Comparison of ENCODE assay signal across 9 cellular contexts in the genomic region with DNA sequence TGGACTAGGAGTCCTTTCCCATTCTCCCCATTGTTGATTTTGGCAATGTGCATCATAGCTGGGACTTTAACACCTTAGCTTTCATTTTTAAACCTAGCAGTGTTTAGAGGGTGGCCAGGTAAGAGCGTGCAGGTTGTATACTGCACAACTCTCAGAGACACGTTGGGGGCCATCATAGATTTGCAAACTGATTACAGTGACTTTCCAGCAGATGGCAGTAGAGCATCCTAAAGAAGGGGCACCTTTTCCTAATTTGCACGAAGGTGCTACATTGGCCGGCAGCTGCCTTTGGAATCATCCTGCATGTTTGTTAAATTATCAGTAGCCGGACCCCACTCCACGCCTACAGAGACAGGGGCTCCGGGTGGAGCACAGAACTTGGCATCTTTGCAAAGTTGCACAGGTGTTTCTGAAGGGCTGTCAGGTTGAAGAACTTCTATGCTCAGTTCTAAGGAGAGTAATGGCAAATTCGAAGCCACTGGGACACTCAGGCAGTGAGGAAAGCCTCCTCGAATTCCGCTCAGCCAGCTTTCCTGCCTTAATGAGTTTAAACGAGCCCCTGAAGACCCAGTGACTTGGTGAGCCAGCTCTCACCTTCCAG. TPM values are rescaled to one million over a fixed set of nuclear protein-coding genes. Genes with fewer than 3 reads are reported as not detected.
DNase-seq lines count a peak whose midpoint lies in the region; ATAC-seq and TF ChIP-seq lines count a peak whose summit lies in the region.
"Had no signal": no experiment of that assay in that cellular context is flagged by ENCODE, and none has a peak within 500 bp of the region (broad histone marks: within the 10 kb centered on the region; RNA-seq: fewer than 3 reads in every experiment).

No MANE protein-coding gene starts in this region.

- H3K4me1 Mint-ChIP-seq in T-helper 17 cell, result peaks cover 2% of the 10 kb centered on the region
- peaks cover 5% of the 10 kb centered on the region for H3K4me1 Mint-ChIP-seq in neural crest cell

- ATAC-seq in T-helper 17 cell, result peak; percentile 63
- ATAC-seq in HG02759 (IDR thresholded peaks at IDR 0.05; ENCODE audit: unreplicated experiment), result no peak
- ATAC-seq in GM18858 (IDR thresholded peaks at IDR 0.05; ENCODE audit: unreplicated experiment), result no peak

- H3K27ac Mint-ChIP-seq in T-helper 17 cell, result peak overlapping the region; percentile 43
- no peak overlapping the region for H3K27ac Mint-ChIP-seq in neural crest cell (ENCODE audit: unreplicated experiment)
- H3K27ac Mint-ChIP-seq: dendritic cell treated with granulocyte-macrophage colony-stimulating factor and Interleukin-4, amounts not matched to agents 40 ng/mL and 50 ng/mL, for 4 days had no signal

- no peak overlapping the region for H3K4me3 Mint-ChIP-seq in T-helper 17 cell
- no peak overlapping the region for H3K4me3 Mint-ChIP-seq in neural crest cell
- H3K4me3 Mint-ChIP-seq: dendritic cell treated with granulocyte-macrophage colony-stimulating factor and Interleukin-4, amounts not matched to agents 40 ng/mL and 50 ng/mL, for 4 days had no signal

- DNase-seq in stimulated activated CD4-positive, alpha-beta T cell treated with anti-CD3 and anti-CD28 coated beads, Interleukin-2, amount 100 ng/mL, for 24 hours, result peak; percentile 7 to 29
- no peak for DNase-seq in stimulated activated CD4-positive, alpha-beta T cell treated with anti-CD3 and anti-CD28 coated beads, Interleukin-4, amount 100 ng/mL, for 4 hours
- DNase-seq in NCI-H1048 (lab: John Stamatoyannopoulos, UW) (peak; percentile 47), T-helper 17 cell (no peak), epidermal melanocyte (ENCODE audit: insufficient read length, low spot score) (peak; percentile 42), neural crest cell (ENCODE audit: low read depth, low spot score) (peak; percentile 38)

- no peaks in the 10 kb centered on the region for H3K9me3 Mint-ChIP-seq in neural crest cell
- H3K9me3 Mint-ChIP-seq: dendritic cell treated with granulocyte-macrophage colony-stimulating factor and Interleukin-4, amounts not matched to agents 40 ng/mL and 50 ng/mL, for 4 days had no signal

- no peaks in the 10 kb centered on the region for H3K36me3 Mint-ChIP-seq in T-helper 17 cell (ENCODE audit: low read depth)
- H3K36me3 Mint-ChIP-seq in neural crest cell (ENCODE audit: low read depth), result no peaks in the 10 kb centered on the region

- H3K27me3 Mint-ChIP-seq in T-helper 17 cell (peaks cover 4% of the 10 kb centered on the region), neural crest cell (ENCODE audit: low read depth) (no peaks in the 10 kb centered on the region)
- H3K27me3 Mint-ChIP-seq: dendritic cell treated with granulocyte-macrophage colony-stimulating factor and Interleukin-4, amounts not matched to agents 40 ng/mL and 50 ng/mL, for 4 days had no signal

- TF ChIP-seq CTCF in neural crest cell (conservative IDR thresholded peaks at IDR 0.05), result peak; percentile 86

- H3K9me3 ChIP-seq in T-helper 17 cell (ENCODE audit: control insufficient read depth, low read length, poor library complexity, severe bottlenecking), result no peaks in the 10 kb centered on the region

RNA-seq across cellular contexts. Expression of gene LHFPL7, which starts 7.7 kb away (rescaled TPM):
- total RNA-seq in T-helper 17 cell, result not detected
- not detected in 2 replicates for total RNA-seq in neural crest cell

RNA-seq across cellular contexts. Expression of gene KIAA1671, which starts 13.7 kb away (rescaled TPM):
- 1 to 10 TPM; 1.4 to 3.2 TPM for total RNA-seq in T-helper 17 cell
- total RNA-seq in neural crest cell, result 14.2 and 14.5 TPM in 2 replicates

Comparison
In these comparisons a context has a peak if more than half of its experiments do, and no peak if none do; other contexts are left out.
1. DNase-seq: peak in stimulated activated CD4-positive, alpha-beta T cell treated with anti-CD3 and anti-CD28 coated beads, Interleukin-2, amount 100 ng/mL, for 24 hours (2 of 2), NCI-H1048 (single experiment), epidermal melanocyte (single experiment) and neural crest cell (single experiment); none in stimulated activated CD4-positive, alpha-beta T cell treated with anti-CD3 and anti-CD28 coated beads, Interleukin-4, amount 100 ng/mL, for 4 hours (0 of 2) and T-helper 17 cell (0 of 3).